Comparison of ENCODE assay signal across 1 cellular context in the genomic region with DNA sequence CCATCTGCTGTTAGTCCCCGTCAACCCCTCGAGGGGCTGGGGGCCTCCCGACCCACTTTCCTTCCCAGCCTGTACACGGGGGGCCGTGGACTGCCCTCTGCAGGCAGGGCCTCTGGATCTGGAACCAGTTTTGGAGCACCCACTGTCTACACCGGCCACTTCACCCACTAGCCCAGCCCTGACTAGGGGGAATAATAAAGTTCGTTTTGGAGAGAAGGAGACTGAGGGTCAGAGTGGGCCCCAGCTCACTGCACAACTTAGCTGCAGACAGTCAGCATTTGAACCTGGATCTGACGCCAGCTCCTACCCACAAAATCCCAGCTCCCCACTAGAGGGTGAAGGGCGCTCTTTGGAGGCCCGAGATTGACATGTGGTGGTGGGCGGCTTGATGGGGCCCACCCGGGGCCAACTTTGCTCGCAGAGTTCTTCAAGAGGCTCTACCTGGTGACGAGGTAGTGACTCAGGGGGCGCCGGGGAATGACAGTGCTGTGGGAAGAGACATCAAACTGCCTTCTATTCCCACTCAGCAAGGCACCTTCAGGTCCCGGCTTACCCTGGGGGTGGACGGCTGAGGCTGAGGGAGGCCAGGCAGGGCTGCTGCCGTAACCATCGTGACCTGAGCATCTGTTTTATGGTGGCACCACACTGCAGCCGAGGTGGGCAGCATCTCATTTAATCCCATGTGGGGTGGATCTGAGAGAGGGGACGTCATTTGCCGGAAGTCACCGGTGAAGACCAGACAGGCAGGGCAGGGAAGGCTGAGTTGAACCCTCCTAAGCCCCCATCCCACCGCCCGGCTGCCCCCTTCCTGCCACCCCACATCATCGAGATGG.
TF ChIP-seq lines count a peak whose summit lies in the region.

No MANE protein-coding gene starts in this region.

TF ChIP-seq in K562, 482 proteins besides CTCF, POLR2A, EP300 and RAD21:
- TF ChIP-seq ZNF639 (CRISPR knock-in tag; conservative IDR thresholded peaks at IDR 0.05 in 1 of 2, IDR thresholded peaks at IDR 0.05 in 1 of 2), result no peak
- no peak for TF ChIP-seq HMG20A (CRISPR knock-in tag; conservative IDR thresholded peaks at IDR 0.05)
- no peak for TF ChIP-seq SREBF2 (CRISPR knock-in tag; IDR thresholded peaks at IDR 0.05)
- no peak for TF ChIP-seq HEY1 (CRISPR knock-in tag; IDR thresholded peaks at IDR 0.05; ENCODE audit: borderline replicate concordance)
- TF ChIP-seq ZFX (CRISPR knock-in tag; IDR thresholded peaks at IDR 0.05), result no peak
- TF ChIP-seq ZFP36 (IDR thresholded peaks at IDR 0.05; ENCODE audit: low read depth, low read length, partially characterized antibody), result peak; percentile 5
- TF ChIP-seq ZBTB26 (CRISPR knock-in tag; IDR thresholded peaks at IDR 0.05), result no peak
- no peak for TF ChIP-seq ZNF717 (CRISPR knock-in tag; IDR thresholded peaks at IDR 0.05)
- no peak for TF ChIP-seq ZZZ3 (IDR thresholded peaks at IDR 0.05)
- TF ChIP-seq ZNF263 (CRISPR knock-in tag; IDR thresholded peaks at IDR 0.05; ENCODE audit: borderline replicate concordance), result no peak
- no peak for TF ChIP-seq RCOR1 (IDR thresholded peaks at IDR 0.05; ENCODE audit: borderline replicate concordance in 1 of 2, low read depth in 2 of 2, low read length in 2 of 2)
- peak; percentile 71 for TF ChIP-seq ZBTB40 (IDR thresholded peaks at IDR 0.05)
- TF ChIP-seq ZBTB40 (CRISPR knock-in tag; IDR thresholded peaks at IDR 0.05), result peak; percentile 54; the same call in 1 of the 2 replicates
- TF ChIP-seq RBM22 (IDR thresholded peaks at IDR 0.05; ENCODE audit: low read depth, low read length, poor library complexity, severe bottlenecking), result no peak
- no peak for TF ChIP-seq RBBP5 (IDR thresholded peaks at IDR 0.05; ENCODE audit: borderline replicate concordance, insufficient read depth, low read length, poor library complexity, severe bottlenecking)
- TF ChIP-seq BHLHE40 (IDR thresholded peaks at IDR 0.05; ENCODE audit: low read length), result no peak
- TF ChIP-seq ZNF384 (IDR thresholded peaks at IDR 0.05; ENCODE audit: low read depth, low read length), result no peak
- no peak for TF ChIP-seq MYBL2 (IDR thresholded peaks at IDR 0.05; ENCODE audit: low read depth)
- no peak for TF ChIP-seq MYBL2 (CRISPR knock-in tag; IDR thresholded peaks at IDR 0.05; ENCODE audit: borderline replicate concordance)
